In the genomic region with DNA sequence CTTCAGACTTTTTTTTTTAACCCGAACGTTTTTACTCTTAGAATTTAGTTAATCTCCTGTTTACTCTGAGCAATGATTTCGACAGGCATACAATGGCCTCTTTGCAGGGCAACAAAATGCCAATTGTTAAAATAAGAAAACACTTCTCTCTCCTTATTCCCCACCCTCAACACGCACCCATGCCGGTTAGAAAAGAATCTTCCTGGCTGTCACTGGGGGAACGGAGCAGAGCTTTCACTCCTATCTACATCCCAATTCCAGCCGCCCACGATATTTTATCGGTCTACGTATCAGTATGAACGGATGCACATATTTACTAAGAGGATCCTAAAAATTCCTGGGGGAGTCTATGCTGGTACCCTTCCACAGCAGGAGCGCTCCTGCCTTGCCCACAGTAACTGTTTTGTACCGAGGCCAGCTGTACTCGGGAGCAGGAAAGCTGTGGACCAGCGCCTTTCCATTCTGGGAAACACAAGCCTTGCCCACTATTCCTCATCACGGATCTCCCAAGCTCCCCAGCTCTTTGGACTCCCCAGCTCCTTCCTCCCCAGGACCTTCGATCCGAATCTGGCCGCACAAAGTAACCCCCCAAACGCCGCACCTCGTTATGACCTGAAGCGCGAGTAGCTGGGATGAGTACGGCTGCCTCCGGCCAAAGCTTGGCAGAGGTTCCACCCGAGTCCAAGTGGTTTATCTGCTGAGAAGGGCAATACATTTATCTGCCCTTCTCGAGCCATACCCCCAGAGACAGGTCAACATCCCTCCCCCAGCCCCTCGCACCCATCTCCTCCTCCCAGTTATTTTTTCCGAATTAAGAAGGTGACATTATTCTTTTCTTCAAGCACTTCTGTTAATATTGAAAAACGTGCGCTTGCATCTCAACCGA, we compare ENCODE assay signal across 1 cellular context.
A peak's percentile ranks its signal among the peaks of the same experiment; 100 is the strongest.
TF ChIP-seq lines count a peak whose summit lies in the region.

No MANE protein-coding gene starts in this region.

TF ChIP-seq in H1, 55 proteins besides CTCF, POLR2A, EP300 and RAD21:
- no peak for TF ChIP-seq RXRA (IDR thresholded peaks at IDR 0.05; ENCODE audit: insufficient read depth, low read depth, low read length)
- TF ChIP-seq RNF2 (IDR thresholded peaks at IDR 0.05; ENCODE audit: borderline replicate concordance, low read depth, low read length, missing control alignments, poor library complexity, severe bottlenecking), result peak; percentile 92
- peak; percentile 76 for TF ChIP-seq SUZ12 (IDR thresholded peaks at IDR 0.05; ENCODE audit: low read length)
- TF ChIP-seq EZH2 (IDR thresholded peaks at IDR 0.05; ENCODE audit: low read depth, low read length, severe bottlenecking), result peak; percentile 86
- no peak for TF ChIP-seq CBX8 (IDR thresholded peaks at IDR 0.05; ENCODE audit: borderline replicate concordance, low read depth, low read length)
